20 cellular contexts compared by ENCODE assay signal in genomic region chr17:32016231-32016630, GRCh38. TPM values are rescaled to one million over a fixed set of nuclear protein-coding genes. Genes with fewer than 3 reads are reported as not detected.
DNase-seq lines count a peak whose midpoint lies in the region; ATAC-seq and TF ChIP-seq lines count a peak whose summit lies in the region.
"Had no signal": no experiment of that assay in that cellular context is flagged by ENCODE, and none has a peak within 500 bp of the region (broad histone marks: within the 10 kb centered on the region; RNA-seq: fewer than 3 reads in every experiment).

No MANE protein-coding gene starts in this region.

- 91 to 95% methylated on average over 7 of the region's 7 CpGs for WGBS in aorta, 2 donors

- POLR2A ChIA-PET in CD4-positive, alpha-beta memory T cell (lab: Charles Lee; ENCODE audit: partially characterized antibody): interaction anchor here (3.5 kb wide), 1 partner anchor 9 kb away, joined by 21 read pairs; the partner anchor contains the start of gene LRRC37B
- POLR2A ChIA-PET in activated CD4-positive, alpha-beta memory T cell treated with anti-CD3 and anti-CD28 coated beads for 36 hours (lab: Charles Lee): interaction anchor here (0.6 to 1.0 kb wide), 2 partner anchors 9 to 44 kb away, joined by 3 to 5 read pairs; partner anchors contain the start of gene LRRC37B

- DNase-seq in CD4-positive, alpha-beta memory T cell: no peak
- DNase-seq in Kasumi-1 (lab: John Stamatoyannopoulos, UW) (peak; percentile 28 to 68), coronary artery (ENCODE audit: low spot score) (no peak), aorta (no peak)
- no peak for DNase-seq in activated CD4-positive, alpha-beta memory T cell treated with anti-CD3 and anti-CD28 coated beads for 36 hours
- DNase-seq in natural killer cell treated with Interleukin-12 subunit alpha and Interleukin-12 subunit beta and Interleukin-15 and Interleukin-18, amount 100 ng/mL, for 72 hours (ENCODE audit: low spot score): no peak
- DNase-seq: activated CD8-positive, alpha-beta memory T cell treated with anti-CD3 and anti-CD28 coated beads, Interleukin-2, amount 50 U/mL, for 48 hours; activated naive CD4-positive, alpha-beta T cell treated with anti-CD3 and anti-CD28 coated beads, Interleukin-2, amount 10 ng/mL, durations not matched to agents 7 days and 5 days; cortex of kidney; GDM1; mammary epithelial cell; naive B cell; stimulated activated CD4-positive, alpha-beta T cell treated with anti-CD3 and anti-CD28 coated beads, Interleukin-2, amount 100 ng/mL, for 48 hours; SW 1271 had no signal

- H3K27me3 Mint-ChIP-seq in CD4-positive, alpha-beta memory T cell: no peaks in the 10 kb centered on the region
- H3K27me3 Mint-ChIP-seq in activated CD4-positive, alpha-beta memory T cell treated with anti-CD3 and anti-CD28 coated beads for 36 hours: no peaks in the 10 kb centered on the region
- no peaks in the 10 kb centered on the region for H3K27me3 Mint-ChIP-seq in natural killer cell treated with Interleukin-12 subunit alpha and Interleukin-12 subunit beta and Interleukin-15 and Interleukin-18, amount 100 ng/mL, for 72 hours
- H3K27me3 Mint-ChIP-seq: activated naive CD4-positive, alpha-beta T cell treated with anti-CD3 and anti-CD28 coated beads, Interleukin-2, amount 10 ng/mL, durations not matched to agents 7 days and 5 days; brain; naive B cell; progenitor cell of endocrine pancreas had no signal

- H3K36me3 ChIP-seq in CD4-positive, alpha-beta memory T cell (ENCODE audit: insufficient read depth, low read length): no peaks in the 10 kb centered on the region
- H3K36me3 ChIP-seq in aorta (ENCODE audit: control insufficient read depth in 1 of 2, insufficient read depth in 2 of 2, low read length in 1 of 2): peaks cover 0 to 1% of the 10 kb centered on the region in 2 donors

- CTCF ChIA-PET in CD4-positive, alpha-beta memory T cell (lab: Charles Lee; ENCODE audit: partially characterized antibody): interaction anchor here (1.7 kb wide), 1 partner anchor 10 kb away, joined by 6 read pairs; the partner anchor contains the start of gene LRRC37B
- CTCF ChIA-PET in activated CD4-positive, alpha-beta memory T cell treated with anti-CD3 and anti-CD28 coated beads for 36 hours (lab: Charles Lee): interaction anchor here (2.3 kb wide), 1 partner anchor 8 kb away, joined by 9 read pairs; the partner anchor contains the start of gene LRRC37B

- no peaks in the 10 kb centered on the region for H3K27me3 ChIP-seq in CD4-positive, alpha-beta memory T cell (ENCODE audit: insufficient read depth, low read length)
- H3K27me3 ChIP-seq in aorta (ENCODE audit: control insufficient read depth in 1 of 2, insufficient read depth in 2 of 2, low read length in 1 of 2): no peaks in the 10 kb centered on the region
- H3K27me3 ChIP-seq: suprapubic skin had no signal

- peaks cover 29 to 59% (median 44%) of the 10 kb centered on the region in 4 donors for H3K4me1 Mint-ChIP-seq in CD4-positive, alpha-beta memory T cell
- H3K4me1 Mint-ChIP-seq in activated CD4-positive, alpha-beta memory T cell treated with anti-CD3 and anti-CD28 coated beads for 36 hours (ENCODE audit: low read depth): peaks cover 41% of the 10 kb centered on the region
- H3K4me1 Mint-ChIP-seq in natural killer cell treated with Interleukin-12 subunit alpha and Interleukin-12 subunit beta and Interleukin-15 and Interleukin-18, amount 100 ng/mL, for 72 hours (ENCODE audit: low read depth in 2 of 2): peaks cover 19 to 32% of the 10 kb centered on the region in 2 donors

- H3K4me3 ChIP-seq in CD4-positive, alpha-beta memory T cell (ENCODE audit: low read length in 2 of 2): no peak overlapping the region
- H3K4me3 ChIP-seq in coronary artery: no peak overlapping the region
- no peak overlapping the region for H3K4me3 ChIP-seq in aorta (ENCODE audit: low read length in 2 of 2)
- H3K4me3 ChIP-seq: GM12878, skin epidermis, suprapubic skin had no signal

- H3K36me3 Mint-ChIP-seq in CD4-positive, alpha-beta memory T cell: peaks cover 18 to 29% of the 10 kb centered on the region in 2 donors
- peaks cover 3% of the 10 kb centered on the region for H3K36me3 Mint-ChIP-seq in activated CD4-positive, alpha-beta memory T cell treated with anti-CD3 and anti-CD28 coated beads for 36 hours
- H3K36me3 Mint-ChIP-seq in natural killer cell treated with Interleukin-12 subunit alpha and Interleukin-12 subunit beta and Interleukin-15 and Interleukin-18, amount 100 ng/mL, for 72 hours: no peaks in the 10 kb centered on the region
- H3K36me3 Mint-ChIP-seq: naive B cell had no signal

- H3K9me3 Mint-ChIP-seq in CD4-positive, alpha-beta memory T cell: no peaks in the 10 kb centered on the region
- H3K9me3 Mint-ChIP-seq in activated CD4-positive, alpha-beta memory T cell treated with anti-CD3 and anti-CD28 coated beads for 36 hours: no peaks in the 10 kb centered on the region
- H3K9me3 Mint-ChIP-seq in natural killer cell treated with Interleukin-12 subunit alpha and Interleukin-12 subunit beta and Interleukin-15 and Interleukin-18, amount 100 ng/mL, for 72 hours: no peaks in the 10 kb centered on the region
- H3K9me3 Mint-ChIP-seq: activated naive CD4-positive, alpha-beta T cell treated with anti-CD3 and anti-CD28 coated beads, Interleukin-2, amount 10 ng/mL, durations not matched to agents 7 days and 5 days; naive B cell had no signal

- no peak overlapping the region for H3K27ac ChIP-seq in CD4-positive, alpha-beta memory T cell (ENCODE audit: low read depth, low read length)
- H3K27ac ChIP-seq in coronary artery: no peak overlapping the region
- H3K27ac ChIP-seq in aorta (ENCODE audit: low read depth in 1 of 2, low read length in 2 of 2): no peak overlapping the region
- H3K27ac ChIP-seq: skin epidermis, suprapubic skin had no signal

- no peak for TF ChIP-seq CTCF in coronary artery (IDR thresholded peaks at IDR 0.05)

- ATAC-seq in natural killer cell treated with Interleukin-12 subunit alpha and Interleukin-12 subunit beta and Interleukin-15 and Interleukin-18, amount 100 ng/mL, for 72 hours: no peak
- ATAC-seq in HG03280 (IDR thresholded peaks at IDR 0.05; ENCODE audit: unreplicated experiment) (no peak), aorta (ENCODE audit: low FRiP score) (no peak)
- ATAC-seq: GM12878 had no signal

- intact Hi-C loops in CD4-positive, alpha-beta memory T cell (cut with micrococcal nuclease): no loop called here
- intact Hi-C loops in activated CD4-positive, alpha-beta memory T cell treated with anti-CD3 and anti-CD28 coated beads for 36 hours (cut with micrococcal nuclease): no loop called here
- intact Hi-C loops in aorta (cut with DNase I): no loop called here

- H3K4me1 ChIP-seq in CD4-positive, alpha-beta memory T cell (ENCODE audit: insufficient read depth, low read length): peaks cover 40% of the 10 kb centered on the region
- peaks cover 0 to 3% of the 10 kb centered on the region in 2 donors for H3K4me1 ChIP-seq in aorta (ENCODE audit: control insufficient read depth in 1 of 2, insufficient read depth in 2 of 2, low read length in 2 of 2)

- no peaks in the 10 kb centered on the region for H3K9me3 ChIP-seq in CD4-positive, alpha-beta memory T cell (ENCODE audit: control insufficient read depth in 1 of 2, low read length in 2 of 2)
- no peaks in the 10 kb centered on the region for H3K9me3 ChIP-seq in aorta (ENCODE audit: control insufficient read depth, low read length)
- H3K9me3 ChIP-seq: suprapubic skin had no signal

- H3K27ac Mint-ChIP-seq in CD4-positive, alpha-beta memory T cell: peak overlapping the region in 5 of 7 donors; percentile 38 to 88 (median 71)
- H3K27ac Mint-ChIP-seq in activated CD4-positive, alpha-beta memory T cell treated with anti-CD3 and anti-CD28 coated beads for 36 hours: peak overlapping the region; percentile 31
- peak overlapping the region; percentile 67 to 86 for H3K27ac Mint-ChIP-seq in natural killer cell treated with Interleukin-12 subunit alpha and Interleukin-12 subunit beta and Interleukin-15 and Interleukin-18, amount 100 ng/mL, for 72 hours
- H3K27ac Mint-ChIP-seq: activated naive CD4-positive, alpha-beta T cell treated with anti-CD3 and anti-CD28 coated beads, Interleukin-2, amount 10 ng/mL, durations not matched to agents 7 days and 5 days; brain; progenitor cell of endocrine pancreas had no signal

- peak overlapping the region in 6 of 8 donors; percentile 11 to 62 (median 50) for H3K4me3 Mint-ChIP-seq in CD4-positive, alpha-beta memory T cell
- H3K4me3 Mint-ChIP-seq in activated CD4-positive, alpha-beta memory T cell treated with anti-CD3 and anti-CD28 coated beads for 36 hours: no peak overlapping the region
- peak overlapping the region; percentile 59 for H3K4me3 Mint-ChIP-seq in natural killer cell treated with Interleukin-12 subunit alpha and Interleukin-12 subunit beta and Interleukin-15 and Interleukin-18, amount 100 ng/mL, for 72 hours
- H3K4me3 Mint-ChIP-seq: activated naive CD4-positive, alpha-beta T cell treated with anti-CD3 and anti-CD28 coated beads, Interleukin-2, amount 10 ng/mL, durations not matched to agents 7 days and 5 days; naive B cell had no signal

RNA-seq across cellular contexts. Expression of gene LRRC37B, which starts 9.0 kb away (rescaled TPM):
- total RNA-seq in CD4-positive, alpha-beta memory T cell: 10 to 100 TPM; 58.0 to 68.5 TPM
- polyA plus RNA-seq in CD4-positive, alpha-beta memory T cell: 10 to 100 TPM in 1 of 2 donors, 1 to 10 TPM in 1; 6.4 to 14.0 TPM
- total RNA-seq in activated CD4-positive, alpha-beta memory T cell treated with anti-CD3 and anti-CD28 coated beads for 36 hours: 10 to 100 TPM; 16.4 to 17.2 TPM
- 10 to 100 TPM in 1 of 2 donors, 1 to 10 TPM in 1; 9.4 to 18.6 TPM for total RNA-seq in natural killer cell treated with Interleukin-12 subunit alpha and Interleukin-12 subunit beta and Interleukin-15 and Interleukin-18, amount 100 ng/mL, for 72 hours
- total RNA-seq in aorta: 10 to 100 TPM; 15.4 to 30.2 TPM
- 10 to 100 TPM in 1 of 2 donors, 1 to 10 TPM in 1; 5.6 to 13.6 TPM for polyA plus RNA-seq in aorta

Comparison
In these comparisons a context has a peak if more than half of its experiments do, and no peak if none do; other contexts are left out.
1. DNase-seq: peak in Kasumi-1 (2 of 2); none in CD4-positive, alpha-beta memory T cell (0 of 5), activated CD4-positive, alpha-beta memory T cell treated with anti-CD3 and anti-CD28 coated beads for 36 hours (single experiment), natural killer cell treated with Interleukin-12 subunit alpha and Interleukin-12 subunit beta and Interleukin-15 and Interleukin-18, amount 100 ng/mL, for 72 hours (single experiment), coronary artery (single experiment) and aorta (0 of 2).
2. Peak in every context shown above with its lines, with median percentiles within 50 percentile points of each other: H3K27ac Mint-ChIP-seq.